1 cellular context compared by ENCODE assay signal in genomic region chrX:10165580-10166247, GRCh38.
TF ChIP-seq lines count a peak whose summit lies in the region.

No MANE protein-coding gene starts in this region.

TF ChIP-seq in K562, 482 proteins besides CTCF, POLR2A, EP300 and RAD21 (continued from another document and continues in another):
- TF ChIP-seq JUND (IDR thresholded peaks at IDR 0.05; ENCODE audit: borderline replicate concordance, low read depth, low read length), result peak; percentile 43; the same call in 1 of the 2 replicates
- TF ChIP-seq JUND (tag; IDR thresholded peaks at IDR 0.05; ENCODE audit: borderline replicate concordance, low read depth, low read length), result no peak; the same call in 2 of the 3 replicates
- TF ChIP-seq FOSL1 (tag; conservative IDR thresholded peaks at IDR 0.05), result peak; percentile 72; the same call in 1 of the 2 replicates
- no peak for TF ChIP-seq SNIP1 (IDR thresholded peaks at IDR 0.05; ENCODE audit: low read depth)
- TF ChIP-seq NR2C2 (CRISPR knock-in tag; IDR thresholded peaks at IDR 0.05), result no peak
- peak; percentile 58; the same call in 1 of the 2 replicates for TF ChIP-seq NR2C2 (tag; IDR thresholded peaks at IDR 0.05)
- TF ChIP-seq ZNF551 (CRISPR knock-in tag; IDR thresholded peaks at IDR 0.05), result no peak
- no peak for TF ChIP-seq HMG20B (CRISPR knock-in tag; IDR thresholded peaks at IDR 0.05)
- TF ChIP-seq YY1 (IDR thresholded peaks at IDR 0.05; ENCODE audit: borderline replicate concordance in 1 of 3, control insufficient read depth in 1 of 3, extremely low read depth in 1 of 3, insufficient read depth in 3 of 3, insufficient read length in 1 of 3, insufficient replicate concordance in 2 of 3, low read depth in 1 of 3, low read length in 2 of 3), result peak in 1 of 3 experiments; percentile 5
- TF ChIP-seq TCF7 (IDR thresholded peaks at IDR 0.05; ENCODE audit: borderline replicate concordance), result 0 out of 2 replicates have a peak, but pooled peaks have one; percentile 32
- no peak for TF ChIP-seq ZNF274 (IDR thresholded peaks at IDR 0.05; ENCODE audit: borderline replicate concordance, low read depth, low read length)
- TF ChIP-seq SMARCE1 (IDR thresholded peaks at IDR 0.05), result peak; percentile 17; the same call in 1 of the 2 replicates
- TF ChIP-seq UBTF (IDR thresholded peaks at IDR 0.05; ENCODE audit: borderline replicate concordance in 1 of 2, low read depth in 2 of 2, low read length in 2 of 2), result no peak
- TF ChIP-seq NFE2 (IDR thresholded peaks at IDR 0.05; ENCODE audit: low read depth), result peak; percentile 75
- no peak for TF ChIP-seq BRF2 (IDR thresholded peaks at IDR 0.05; ENCODE audit: borderline replicate concordance, insufficient read depth, insufficient read length)
- no peak for TF ChIP-seq TARDBP (IDR thresholded peaks at IDR 0.05)
- TF ChIP-seq CBFA2T3 (IDR thresholded peaks at IDR 0.05), result peak; percentile 68
- no peak for TF ChIP-seq PHF8 (IDR thresholded peaks at IDR 0.05; ENCODE audit: borderline replicate concordance, low read length)
- no peak for TF ChIP-seq MXD1 (CRISPR knock-in tag; IDR thresholded peaks at IDR 0.05; ENCODE audit: borderline replicate concordance, poor library complexity, severe bottlenecking)
- TF ChIP-seq MAFF (IDR thresholded peaks at IDR 0.05; ENCODE audit: low read length), result peak; percentile 13; the same call in 1 of the 2 replicates
- TF ChIP-seq SOX6 (IDR thresholded peaks at IDR 0.05), result peak; percentile 14; the same call in 1 of the 2 replicates
- no peak for TF ChIP-seq ADNP (tag; IDR thresholded peaks at IDR 0.05)
- TF ChIP-seq ETS2 (tag; IDR thresholded peaks at IDR 0.05; ENCODE audit: borderline replicate concordance, poor library complexity, severe bottlenecking), result no peak
- TF ChIP-seq HES1 (IDR thresholded peaks at IDR 0.05; ENCODE audit: low read depth), result peak; percentile 50; the same call in 1 of the 2 replicates
- peak; percentile 70 for TF ChIP-seq BHLHE40 (IDR thresholded peaks at IDR 0.05; ENCODE audit: low read length)
- no peak for TF ChIP-seq STAT6 (CRISPR knock-in tag; IDR thresholded peaks at IDR 0.05)
- TF ChIP-seq ZNF583 (CRISPR knock-in tag; IDR thresholded peaks at IDR 0.05), result no peak
- TF ChIP-seq CHD4 (IDR thresholded peaks at IDR 0.05; ENCODE audit: insufficient read depth, insufficient replicate concordance, low read depth, low read length, poor library complexity, severe bottlenecking), result no peak
- no peak for TF ChIP-seq PTBP1 (IDR thresholded peaks at IDR 0.05; ENCODE audit: low read depth, low read length)
- peak; percentile 38; the same call in 1 of the 2 replicates for TF ChIP-seq DPF2 (IDR thresholded peaks at IDR 0.05)
- peak; percentile 62 for TF ChIP-seq TCF3 (CRISPR knock-in tag; IDR thresholded peaks at IDR 0.05)
- peak; percentile 40 for TF ChIP-seq TAL1 (IDR thresholded peaks at IDR 0.05)
- peak; percentile 27 for TF ChIP-seq TBP (optimal IDR thresholded peaks at IDR 0.05; ENCODE audit: low read depth, low read length)
- TF ChIP-seq ZNF318 (IDR thresholded peaks at IDR 0.05; ENCODE audit: borderline replicate concordance in 1 of 2, low read depth in 1 of 2), result no peak
- no peak for TF ChIP-seq ATF3 (IDR thresholded peaks at IDR 0.05)
- no peak for TF ChIP-seq ATF3 (CRISPR knock-in tag; conservative IDR thresholded peaks at IDR 0.05)
- no peak for TF ChIP-seq MLX (CRISPR knock-in tag; conservative IDR thresholded peaks at IDR 0.05)
- no peak for TF ChIP-seq NFATC3 (IDR thresholded peaks at IDR 0.05)
- no peak for TF ChIP-seq E2F6 (IDR thresholded peaks at IDR 0.05; ENCODE audit: borderline replicate concordance in 1 of 2, extremely low read depth in 1 of 2, insufficient read depth in 1 of 2, insufficient read length in 1 of 2, low read depth in 1 of 2, low read length in 1 of 2, poor library complexity in 1 of 2, severe bottlenecking in 1 of 2)
- peak; percentile 56; the same call in 1 of the 2 replicates for TF ChIP-seq TEAD4 (IDR thresholded peaks at IDR 0.05; ENCODE audit: low read length)
- no peak for TF ChIP-seq TEAD4 (CRISPR knock-in tag; IDR thresholded peaks at IDR 0.05; ENCODE audit: borderline replicate concordance)
- no peak for TF ChIP-seq SRSF3 (IDR thresholded peaks at IDR 0.05; ENCODE audit: insufficient read depth, low read length)
- no peak for TF ChIP-seq ZNF197 (CRISPR knock-in tag; IDR thresholded peaks at IDR 0.05; ENCODE audit: low read depth)
- no peak for TF ChIP-seq EHMT2 (IDR thresholded peaks at IDR 0.05)
- TF ChIP-seq ZFP30 (CRISPR knock-in tag; IDR thresholded peaks at IDR 0.05; ENCODE audit: borderline replicate concordance), result no peak
